9 cellular contexts compared by ENCODE assay signal in genomic region chr18:3481696-3482210, GRCh38.
DNase-seq lines count a peak whose midpoint lies in the region; ATAC-seq and TF ChIP-seq lines count a peak whose summit lies in the region.
"Had no signal": no experiment of that assay in that cellular context is flagged by ENCODE, and none has a peak within 500 bp of the region (broad histone marks: within the 10 kb centered on the region; RNA-seq: fewer than 3 reads in every experiment).

No MANE protein-coding gene starts in this region.

- peak; percentile 56 for ATAC-seq in HG02852 (IDR thresholded peaks at IDR 0.05; ENCODE audit: unreplicated experiment)
- peak; percentile 92 for ATAC-seq in SK-N-SH treated with all-trans-retinoic acid at 6 μM for 48 hours
- ATAC-seq in stimulated activated naive CD8-positive, alpha-beta T cell treated with anti-CD3 and anti-CD28 coated beads, Interleukin-15, Interleukin-2, amounts not matched to agents 100 U/mL and 50 U/mL, for 24 hours = no peak
- no peak for ATAC-seq in GM19324 (IDR thresholded peaks at IDR 0.05; ENCODE audit: low FRiP score, unreplicated experiment)

- peak; percentile 70 for TF ChIP-seq CTCF in fibroblast of pulmonary artery (IDR thresholded peaks at IDR 0.05; ENCODE audit: low read length, missing control alignments)

- no peak overlapping the region for H3K4me3 ChIP-seq in fibroblast of pulmonary artery (replicated peaks; ENCODE audit: low read depth, low read length)

- peak; percentile 4 to 42 for DNase-seq in activated CD4-positive, alpha-beta T cell treated with anti-CD3 and anti-CD28 coated beads for 4 hours
- DNase-seq in activated CD4-positive, alpha-beta T cell treated with anti-CD3 and anti-CD28 coated beads for 1 hour = no peak
- peak; percentile 69 for DNase-seq in fibroblast of pulmonary artery (ENCODE audit: low read depth)
- peak; percentile 19 for DNase-seq in stimulated activated naive CD8-positive, alpha-beta T cell treated with anti-CD3 and anti-CD28 coated beads, Interleukin-15, Interleukin-2, amounts not matched to agents 100 U/mL and 50 U/mL, for 24 hours
- no peak for DNase-seq in midbrain (lab: John Stamatoyannopoulos, UW)
- DNase-seq: activated T-cell treated with anti-CD3 and anti-CD28 coated beads, Interleukin-2, amount 50 U/mL, for 4 hours had no signal

TF ChIP-seq in SK-N-SH treated with all-trans-retinoic acid at 6 μM for 48 hours, 23 proteins besides CTCF, POLR2A, EP300 and RAD21:
- TF ChIP-seq ARNTL (CRISPR knock-in tag; IDR thresholded peaks at IDR 0.05; ENCODE audit: borderline replicate concordance, low read depth) = no peak
- TF ChIP-seq ZNF8 (CRISPR knock-in tag; IDR thresholded peaks at IDR 0.05) = no peak
- no peak for TF ChIP-seq ZNF70 (CRISPR knock-in tag; IDR thresholded peaks at IDR 0.05)
- no peak for TF ChIP-seq TOX (CRISPR knock-in tag; IDR thresholded peaks at IDR 0.05; ENCODE audit: borderline replicate concordance)
- no peak for TF ChIP-seq GLIS3 (CRISPR knock-in tag; IDR thresholded peaks at IDR 0.05)
- TF ChIP-seq POU6F1 (CRISPR knock-in tag; IDR thresholded peaks at IDR 0.05; ENCODE audit: borderline replicate concordance, low read depth) = no peak
- TF ChIP-seq CSDC2 (CRISPR knock-in tag; IDR thresholded peaks at IDR 0.05) = no peak
- no peak for TF ChIP-seq ISL1 (CRISPR knock-in tag; IDR thresholded peaks at IDR 0.05)
- TF ChIP-seq SNAI2 (CRISPR knock-in tag; IDR thresholded peaks at IDR 0.05) = no peak
- no peak for TF ChIP-seq TCF4 (CRISPR knock-in tag; IDR thresholded peaks at IDR 0.05; ENCODE audit: borderline replicate concordance)
- no peak for TF ChIP-seq ZFP3 (CRISPR knock-in tag; IDR thresholded peaks at IDR 0.05)
- no peak for TF ChIP-seq PATZ1 (CRISPR knock-in tag; IDR thresholded peaks at IDR 0.05; ENCODE audit: borderline replicate concordance)
- no peak for TF ChIP-seq BACH2 (CRISPR knock-in tag; IDR thresholded peaks at IDR 0.05; ENCODE audit: borderline replicate concordance)
- no peak for TF ChIP-seq OSR1 (CRISPR knock-in tag; IDR thresholded peaks at IDR 0.05)
- no peak for TF ChIP-seq TSHZ2 (CRISPR knock-in tag; IDR thresholded peaks at IDR 0.05)
- no peak for TF ChIP-seq ZFP30 (CRISPR knock-in tag; IDR thresholded peaks at IDR 0.05)
- TF ChIP-seq ZC3H10 (CRISPR knock-in tag; IDR thresholded peaks at IDR 0.05) = no peak
- no peak for TF ChIP-seq CREB5 (CRISPR knock-in tag; IDR thresholded peaks at IDR 0.05; ENCODE audit: low read depth)

Comparison
In these comparisons a context has a peak if more than half of its experiments do, and no peak if none do; other contexts are left out.
1. DNase-seq: peak in activated CD4-positive, alpha-beta T cell treated with anti-CD3 and anti-CD28 coated beads for 4 hours (2 of 2), fibroblast of pulmonary artery (single experiment) and stimulated activated naive CD8-positive, alpha-beta T cell treated with anti-CD3 and anti-CD28 coated beads, Interleukin-15, Interleukin-2, amounts not matched to agents 100 U/mL and 50 U/mL, for 24 hours (single experiment); none in activated CD4-positive, alpha-beta T cell treated with anti-CD3 and anti-CD28 coated beads for 1 hour (single experiment) and midbrain (single experiment).
2. ATAC-seq: peak in HG02852 (single experiment) and SK-N-SH treated with all-trans-retinoic acid at 6 μM for 48 hours (single experiment); none in stimulated activated naive CD8-positive, alpha-beta T cell treated with anti-CD3 and anti-CD28 coated beads, Interleukin-15, Interleukin-2, amounts not matched to agents 100 U/mL and 50 U/mL, for 24 hours (single experiment) and GM19324 (single experiment).